1 cellular context compared by ENCODE assay signal in genomic region chr2:112818094-112818902, GRCh38.
TF ChIP-seq lines count a peak whose summit lies in the region.

No MANE protein-coding gene starts in this region.

TF ChIP-seq in HepG2, 621 proteins besides CTCF, POLR2A, EP300 and RAD21 (continued from another document and continues in another):
- TF ChIP-seq HMGXB3 (CRISPR knock-in tag; IDR thresholded peaks at IDR 0.05; ENCODE audit: borderline replicate concordance) (peak; percentile 74; the same call in 1 of the 2 replicates), ZNF225 (CRISPR knock-in tag; IDR thresholded peaks at IDR 0.05) (no peak; the same call in 1 of the 2 replicates), ZBTB26 (CRISPR knock-in tag; IDR thresholded peaks at IDR 0.05; ENCODE audit: borderline replicate concordance) (0 out of 2 replicates have a peak, but pooled peaks have one; percentile 23), PCBP1 (IDR thresholded peaks at IDR 0.05; ENCODE audit: borderline replicate concordance, low read depth, low read length) (no peak), THYN1 (CRISPR knock-in tag; IDR thresholded peaks at IDR 0.05; ENCODE audit: borderline replicate concordance, low read depth) (no peak), SNAPC4 (CRISPR knock-in tag; IDR thresholded peaks at IDR 0.05) (peak; percentile 73; the same call in 1 of the 2 replicates), ZNF780A (CRISPR knock-in tag; IDR thresholded peaks at IDR 0.05) (peak; percentile 79; the same call in 1 of the 2 replicates), CC2D1A (CRISPR knock-in tag; IDR thresholded peaks at IDR 0.05) (no peak), ZNF605 (CRISPR knock-in tag; IDR thresholded peaks at IDR 0.05) (peak; percentile 62; the same call in 1 of the 2 replicates), ZNF562 (CRISPR knock-in tag; IDR thresholded peaks at IDR 0.05; ENCODE audit: borderline replicate concordance) (no peak), PHF21A (CRISPR knock-in tag; IDR thresholded peaks at IDR 0.05) (peak; percentile 95), ZUFSP (CRISPR knock-in tag; IDR thresholded peaks at IDR 0.05; ENCODE audit: borderline replicate concordance) (no peak), HNRNPK (IDR thresholded peaks at IDR 0.05; ENCODE audit: low read depth, low read length, poor library complexity, severe bottlenecking) (no peak), ZSCAN5A (CRISPR knock-in tag; IDR thresholded peaks at IDR 0.05; ENCODE audit: borderline replicate concordance) (peak; percentile 55; the same call in 1 of the 2 replicates), KLF9 (CRISPR knock-in tag; IDR thresholded peaks at IDR 0.05; ENCODE audit: low read depth) (peak; percentile 76), MXD1 (CRISPR knock-in tag; IDR thresholded peaks at IDR 0.05) (no peak), FOXO1 (CRISPR knock-in tag; IDR thresholded peaks at IDR 0.05) (peak; percentile 99), ZNF740 (CRISPR knock-in tag; IDR thresholded peaks at IDR 0.05) (no peak), MYC (CRISPR knock-in tag; IDR thresholded peaks at IDR 0.05; ENCODE audit: borderline replicate concordance) (peak; percentile 48; the same call in 1 of the 2 replicates), HOXA9 (CRISPR knock-in tag; IDR thresholded peaks at IDR 0.05; ENCODE audit: borderline replicate concordance) (peak; percentile 85), SIX4 (CRISPR knock-in tag; IDR thresholded peaks at IDR 0.05) (peak; percentile 91), SAFB2 (CRISPR knock-in tag; IDR thresholded peaks at IDR 0.05; ENCODE audit: borderline replicate concordance, low read depth) (no peak; the same call in 1 of the 2 replicates), U2AF1 (optimal IDR thresholded peaks at IDR 0.05; ENCODE audit: low read depth, low read length) (no peak), FOSL2 (CRISPR knock-in tag; IDR thresholded peaks at IDR 0.05) (peak; percentile 90), FOXA3 (CRISPR knock-in tag; IDR thresholded peaks at IDR 0.05) (peak; percentile 99), ZGPAT (CRISPR knock-in tag; IDR thresholded peaks at IDR 0.05) (peak; percentile 100), ZNF704 (CRISPR knock-in tag; IDR thresholded peaks at IDR 0.05; ENCODE audit: borderline replicate concordance) (no peak), ZNF589 (CRISPR knock-in tag; conservative IDR thresholded peaks at IDR 0.05) (peak; percentile 70; the same call in 1 of the 2 replicates), FIP1L1 (IDR thresholded peaks at IDR 0.05; ENCODE audit: borderline replicate concordance, insufficient read depth, low read depth, low read length) (no peak), ZNF781 (CRISPR knock-in tag; IDR thresholded peaks at IDR 0.05; ENCODE audit: borderline replicate concordance, not compliant biosample characterization) (no peak), ZNF746 (CRISPR knock-in tag; IDR thresholded peaks at IDR 0.05) (peak; percentile 44; the same call in 1 of the 2 replicates), ZBTB49 (CRISPR knock-in tag; IDR thresholded peaks at IDR 0.05; ENCODE audit: borderline replicate concordance) (no peak), AKAP8 (CRISPR knock-in tag; IDR thresholded peaks at IDR 0.05) (no peak), CSRNP1 (CRISPR knock-in tag; IDR thresholded peaks at IDR 0.05) (peak; percentile 91)
